Comparison of ENCODE assay signal across 21 cellular contexts in genomic region chr20:24166127-24166389, GRCh38.
"Had no signal": no experiment of that assay in that cellular context is flagged by ENCODE, and none has a peak within 500 bp of the region (broad histone marks: within the 10 kb centered on the region; RNA-seq: fewer than 3 reads in every experiment).

No MANE protein-coding gene starts in this region.

- H3K36me3 ChIP-seq: breast epithelium, WERI-Rb-1 had no signal

- DNase-seq: activated CD4-positive, alpha-beta T cell treated with anti-CD3 and anti-CD28 coated beads for 4 hours; activated CD4-positive, alpha-beta T cell treated with anti-CD3 and anti-CD28 coated beads, Interleukin-2, amount 50 U/mL, for 48 hours; activated CD8-positive, alpha-beta memory T cell treated with anti-CD3 and anti-CD28 coated beads, Interleukin-2, amount 10 ng/mL, durations not matched to agents 7 days and 5 days; activated effector memory CD4-positive, alpha-beta T cell treated with Interleukin-2 at 50 U/mL for 16 hours; activated naive CD4-positive, alpha-beta T cell; activated T-cell treated with anti-CD3 and anti-CD28 coated beads, Interleukin-2, amount 50 U/mL, for 24 hours; aorta; caudate nucleus; IMR-90; Kasumi-1; KBM-7; NCI-H1105 treated with DMSO at 0.1 percent for 48 hours; NCI-H1436 treated with DMSO at 0.1 percent for 48 hours; NCI-H187; NCI-H2081; NCI-H446 treated with DMSO at 0.1 percent for 48 hours; NCI-H526 treated with DMSO at 0.1 percent for 48 hours; SIG-M5; WERI-Rb-1 had no signal

- H3K4me3 ChIP-seq: breast epithelium had no signal

- H3K27ac ChIP-seq: breast epithelium, WERI-Rb-1 had no signal

- H3K4me1 ChIP-seq: breast epithelium had no signal

- H3K9me3 ChIP-seq: breast epithelium had no signal

- ATAC-seq: activated CD4-positive, CD25-positive, alpha-beta regulatory T cell treated with anti-CD3 and anti-CD28 coated beads, Interleukin-2, amount 50 U/mL, for 24 hours; activated CD8-positive, alpha-beta memory T cell treated with anti-CD3 and anti-CD28 coated beads, Interleukin-2, amount 10 ng/mL, durations not matched to agents 7 days and 5 days had no signal

- H3K27me3 ChIP-seq: breast epithelium had no signal
